Comparison of ENCODE assay signal across 13 cellular contexts in genomic region chr1:228075801-228076271, GRCh38.
"Had no signal": no experiment of that assay in that cellular context is flagged by ENCODE, and none has a peak within 500 bp of the region (broad histone marks: within the 10 kb centered on the region; RNA-seq: fewer than 3 reads in every experiment).

No MANE protein-coding gene starts in this region.

- H3K36me3 Mint-ChIP-seq: activated naive CD4-positive, alpha-beta T cell treated with anti-CD3 and anti-CD28 coated beads, Interleukin-2, amount 50 U/mL, for 24 hours; memory B cell; naive B cell had no signal

- H3K9me3 Mint-ChIP-seq: activated naive CD4-positive, alpha-beta T cell treated with anti-CD3 and anti-CD28 coated beads, Interleukin-2, amount 50 U/mL, for 24 hours; activated T-helper 2 cell treated with anti-CD3 and anti-CD28 coated beads, Interferon-gamma antibody, Interleukin-2, Interleukin-4, amounts not matched to agents 10 μg/mL and 5 μg/mL and 100 μg/mL, durations not matched to agents 14 hours and 24 hours and 36 hours; memory B cell; naive B cell; neural crest cell; T-helper 2 cell treated with Interferon-gamma antibody and Interleukin-4, amounts not matched to agents 5 μg/mL and 100 μg/mL, for 36 hours had no signal

- DNase-seq: activated CD4-positive, alpha-beta T cell treated with anti-CD3 and anti-CD28 coated beads, Interleukin-2, amount 50 U/mL, for 4 hours; effector CD4-positive, alpha-beta T cell; naive B cell; stimulated activated naive CD4-positive, alpha-beta T cell; thyroid gland had no signal

- H3K4me3 ChIP-seq: mucosa of descending colon, pancreas, thyroid gland, vagina had no signal

- H3K4me3 Mint-ChIP-seq: activated naive CD4-positive, alpha-beta T cell treated with anti-CD3 and anti-CD28 coated beads, Interleukin-2, amount 50 U/mL, for 24 hours; memory B cell; neural crest cell; T-helper 2 cell treated with Interferon-gamma antibody and Interleukin-4, amounts not matched to agents 5 μg/mL and 100 μg/mL, for 36 hours had no signal

- H3K27ac ChIP-seq: pancreas, thyroid gland, vagina had no signal

- H3K27me3 Mint-ChIP-seq: activated naive CD4-positive, alpha-beta T cell treated with anti-CD3 and anti-CD28 coated beads, Interleukin-2, amount 50 U/mL, for 24 hours; naive B cell had no signal

- H3K36me3 ChIP-seq: pancreas, thyroid gland, vagina had no signal

- H3K4me1 Mint-ChIP-seq: neural crest cell had no signal

- H3K27me3 ChIP-seq: pancreas, thyroid gland, vagina had no signal

- H3K9me3 ChIP-seq: mucosa of descending colon, pancreas, thyroid gland, vagina had no signal

- H3K27ac Mint-ChIP-seq: activated naive CD4-positive, alpha-beta T cell treated with anti-CD3 and anti-CD28 coated beads, Interleukin-2, amount 50 U/mL, for 24 hours; activated T-helper 2 cell treated with anti-CD3 and anti-CD28 coated beads, Interferon-gamma antibody, Interleukin-2, Interleukin-4, amounts not matched to agents 10 μg/mL and 5 μg/mL and 100 μg/mL, durations not matched to agents 14 hours and 24 hours and 36 hours; memory B cell; T-helper 2 cell treated with Interferon-gamma antibody and Interleukin-4, amounts not matched to agents 5 μg/mL and 100 μg/mL, for 36 hours had no signal
